Comparison of ENCODE assay signal across 36 cellular contexts in the genomic region with DNA sequence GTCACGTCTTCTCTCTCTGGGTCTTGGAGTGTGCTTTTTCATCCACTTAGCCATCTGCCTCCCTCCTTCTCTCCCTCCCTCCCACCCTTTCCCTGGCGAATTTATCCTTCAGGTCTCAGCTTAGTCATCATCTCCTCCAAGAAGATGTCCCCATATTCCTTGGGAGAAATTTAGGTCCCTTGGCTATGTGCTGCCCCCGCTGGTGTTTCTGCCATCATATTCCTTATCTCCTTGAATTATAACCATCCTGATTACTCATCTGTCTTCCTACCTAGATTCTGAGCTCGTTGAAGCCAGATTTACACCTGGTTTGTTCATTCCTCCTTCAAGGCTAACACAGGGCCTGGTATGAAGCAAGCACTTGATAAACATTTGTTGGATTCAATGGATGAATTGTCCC. TPM values are rescaled to one million over a fixed set of nuclear protein-coding genes. Genes with fewer than 3 reads are reported as not detected.
"Had no signal": no experiment of that assay in that cellular context is flagged by ENCODE, and none has a peak within 500 bp of the region (broad histone marks: within the 10 kb centered on the region; RNA-seq: fewer than 3 reads in every experiment).

No MANE protein-coding gene starts in this region.

- H3K4me1 Mint-ChIP-seq: activated T-helper 17 cell treated with anti-CD3 and anti-CD28 coated beads, Interleukin-2, amount 50 U/mL, for 72 hours had no signal

- H3K9me3 ChIP-seq: adrenal gland, ascending aorta had no signal

- DNase-seq: activated CD4-positive, alpha-beta memory T cell treated with anti-CD3 and anti-CD28 coated beads for 36 hours; activated CD4-positive, alpha-beta T cell treated with anti-CD3 and anti-CD28 coated beads for 1 hour; activated CD4-positive, alpha-beta T cell treated with anti-CD3 and anti-CD28 coated beads for 36 hours; activated CD4-positive, alpha-beta T cell treated with anti-CD3 and anti-CD28 coated beads, Interleukin-2, amount 10 ng/mL, durations not matched to agents 24 days and 14 days; activated CD4-positive, alpha-beta T cell treated with anti-CD3 and anti-CD28 coated beads, Interleukin-2, amount 50 U/mL, for 1 hour; activated CD4-positive, alpha-beta T cell treated with anti-CD3 and anti-CD28 coated beads, Interleukin-2, amount 50 U/mL, for 4 hours; activated CD4-positive, CD25-positive, alpha-beta regulatory T cell; activated CD8-positive, alpha-beta memory T cell treated with anti-CD3 and anti-CD28 coated beads, Interleukin-2, amount 50 U/mL, for 4 hours; activated CD8-positive, alpha-beta T cell treated with anti-CD3 and anti-CD28 coated beads for 36 hours; activated effector memory CD4-positive, alpha-beta T cell treated with anti-CD3 and anti-CD28 coated beads, Interleukin-2, amount 50 U/mL, for 16 hours; activated gamma-delta T cell treated with Interleukin-2 at 50 U/mL for 16 hours; activated naive CD4-positive, alpha-beta T cell; activated naive CD4-positive, alpha-beta T cell treated with anti-CD3 and anti-CD28 coated beads for 36 hours; activated naive CD4-positive, alpha-beta T cell treated with anti-CD3 and anti-CD28 coated beads, Interleukin-2, amount 50 U/mL, for 16 hours; activated naive CD8-positive, alpha-beta T cell treated with anti-CD3 and anti-CD28 coated beads for 36 hours; activated T-cell treated with anti-CD3 and anti-CD28 coated beads for 4 hours; activated T-cell treated with anti-CD3 and anti-CD28 coated beads, Interleukin-2, amount 50 U/mL, for 1 hour; activated T-cell treated with anti-CD3 and anti-CD28 coated beads, Interleukin-2, amount 50 U/mL, for 4 hours; activated T-cell treated with anti-CD3 and anti-CD28 coated beads, Interleukin-2, amount 50 U/mL, for 72 hours; adrenal gland; amniotic stem cell; anterior cingulate cortex; central memory CD4-positive, alpha-beta T cell; T-helper 1 cell; T-helper 2 cell; T-helper 9 cell had no signal

- H3K27ac Mint-ChIP-seq: activated CD4-positive, alpha-beta memory T cell treated with anti-CD3 and anti-CD28 coated beads for 36 hours; activated CD4-positive, alpha-beta T cell treated with anti-CD3 and anti-CD28 coated beads for 36 hours; activated CD4-positive, alpha-beta T cell treated with anti-CD3 and anti-CD28 coated beads, Interleukin-2, amount 10 ng/mL, durations not matched to agents 24 days and 14 days; activated CD8-positive, alpha-beta T cell treated with anti-CD3 and anti-CD28 coated beads for 36 hours; activated naive CD4-positive, alpha-beta T cell treated with anti-CD3 and anti-CD28 coated beads for 36 hours; activated naive CD4-positive, alpha-beta T cell treated with anti-CD3 and anti-CD28 coated beads, Interleukin-2, amount 50 U/mL, for 72 hours; activated naive CD8-positive, alpha-beta T cell treated with anti-CD3 and anti-CD28 coated beads for 36 hours; activated T-cell treated with anti-CD3 and anti-CD28 coated beads, Interleukin-2, amount 50 U/mL, for 72 hours; activated T-helper 1 cell treated with anti-CD3 and anti-CD28 coated beads, Interleukin-12 subunit alpha, Interleukin-12 subunit beta, Interleukin-2, Interleukin-4 antibody, amounts not matched to agents 30 ng/mL and 10 ng/mL and 1 ng/mL, durations not matched to agents 14 hours and 24 hours and 36 hours; activated T-helper 17 cell treated with anti-CD3 and anti-CD28 coated beads, Interleukin-2, amount 50 U/mL, for 72 hours; brain; T-helper 1 cell treated with Interleukin-12 subunit alpha and Interleukin-12 subunit beta and Interleukin-4 antibody, amounts not matched to agents 30 μg/mL and 1 μg/mL, for 36 hours; T-helper 2 cell treated with Interferon-gamma antibody and Interleukin-4, amounts not matched to agents 5 μg/mL and 100 μg/mL, for 36 hours had no signal

- H3K36me3 ChIP-seq: adrenal gland, ascending aorta had no signal

- H3K9me3 Mint-ChIP-seq: activated CD4-positive, alpha-beta memory T cell treated with anti-CD3 and anti-CD28 coated beads for 36 hours; activated CD4-positive, alpha-beta T cell treated with anti-CD3 and anti-CD28 coated beads, Interleukin-2, amount 10 ng/mL, durations not matched to agents 24 days and 14 days; activated CD8-positive, alpha-beta T cell treated with anti-CD3 and anti-CD28 coated beads for 36 hours; activated naive CD4-positive, alpha-beta T cell treated with anti-CD3 and anti-CD28 coated beads for 36 hours; activated naive CD4-positive, alpha-beta T cell treated with anti-CD3 and anti-CD28 coated beads, Interleukin-2, amount 50 U/mL, for 72 hours; activated naive CD8-positive, alpha-beta T cell treated with anti-CD3 and anti-CD28 coated beads for 36 hours; activated T-cell treated with anti-CD3 and anti-CD28 coated beads, Interleukin-2, amount 50 U/mL, for 4 hours; activated T-cell treated with anti-CD3 and anti-CD28 coated beads, Interleukin-2, amount 50 U/mL, for 72 hours; activated T-helper 1 cell treated with anti-CD3 and anti-CD28 coated beads, Interleukin-12 subunit alpha, Interleukin-12 subunit beta, Interleukin-2, Interleukin-4 antibody, amounts not matched to agents 30 ng/mL and 10 ng/mL and 1 ng/mL, durations not matched to agents 14 hours and 24 hours and 36 hours; activated T-helper 17 cell treated with anti-CD3 and anti-CD28 coated beads, Interleukin-2, amount 50 U/mL, for 72 hours; brain; T-helper 1 cell treated with Interleukin-12 subunit alpha and Interleukin-12 subunit beta and Interleukin-4 antibody, amounts not matched to agents 30 μg/mL and 1 μg/mL, for 36 hours; T-helper 2 cell treated with Interferon-gamma antibody and Interleukin-4, amounts not matched to agents 5 μg/mL and 100 μg/mL, for 36 hours had no signal

- H3K4me3 Mint-ChIP-seq: activated CD4-positive, alpha-beta memory T cell treated with anti-CD3 and anti-CD28 coated beads for 36 hours; activated CD4-positive, alpha-beta T cell treated with anti-CD3 and anti-CD28 coated beads for 36 hours; activated CD4-positive, alpha-beta T cell treated with anti-CD3 and anti-CD28 coated beads, Interleukin-2, amount 10 ng/mL, durations not matched to agents 24 days and 14 days; activated CD8-positive, alpha-beta T cell treated with anti-CD3 and anti-CD28 coated beads for 36 hours; activated naive CD4-positive, alpha-beta T cell treated with anti-CD3 and anti-CD28 coated beads for 36 hours; activated naive CD8-positive, alpha-beta T cell treated with anti-CD3 and anti-CD28 coated beads for 36 hours; activated T-cell treated with anti-CD3 and anti-CD28 coated beads, Interleukin-2, amount 50 U/mL, for 4 hours; activated T-cell treated with anti-CD3 and anti-CD28 coated beads, Interleukin-2, amount 50 U/mL, for 72 hours; activated T-helper 1 cell treated with anti-CD3 and anti-CD28 coated beads, Interleukin-12 subunit alpha, Interleukin-12 subunit beta, Interleukin-2, Interleukin-4 antibody, amounts not matched to agents 30 ng/mL and 10 ng/mL and 1 ng/mL, durations not matched to agents 14 hours and 24 hours and 36 hours; activated T-helper 17 cell treated with anti-CD3 and anti-CD28 coated beads, Interleukin-2, amount 50 U/mL, for 72 hours; brain; T-helper 1 cell treated with Interleukin-12 subunit alpha and Interleukin-12 subunit beta and Interleukin-4 antibody, amounts not matched to agents 30 μg/mL and 1 μg/mL, for 36 hours; T-helper 2 cell treated with Interferon-gamma antibody and Interleukin-4, amounts not matched to agents 5 μg/mL and 100 μg/mL, for 36 hours had no signal

- H3K4me1 ChIP-seq: ascending aorta had no signal

- H3K4me3 ChIP-seq: adrenal gland, ascending aorta had no signal

- ATAC-seq: activated CD4-positive, alpha-beta T cell treated with anti-CD3 and anti-CD28 coated beads for 36 hours; activated CD4-positive, CD25-positive, alpha-beta regulatory T cell treated with anti-CD3 and anti-CD28 coated beads, Interleukin-2, amount 50 U/mL, for 24 hours; activated CD8-positive, alpha-beta T cell treated with anti-CD3 and anti-CD28 coated beads for 36 hours; activated naive CD4-positive, alpha-beta T cell treated with anti-CD3 and anti-CD28 coated beads, Interleukin-2, amount 50 U/mL, for 72 hours; activated T-cell treated with anti-CD3 and anti-CD28 coated beads, Interleukin-2, amount 50 U/mL, for 4 hours; activated T-cell treated with anti-CD3 and anti-CD28 coated beads, Interleukin-2, amount 50 U/mL, for 72 hours; activated T-helper 17 cell treated with anti-CD3 and anti-CD28 coated beads, Interleukin-2, amount 50 U/mL, for 72 hours had no signal

- FAIRE-seq: TTC549 had no signal

- H3K27ac ChIP-seq: adrenal gland, ascending aorta, VCaP had no signal

- H3K36me3 Mint-ChIP-seq: activated CD4-positive, alpha-beta memory T cell treated with anti-CD3 and anti-CD28 coated beads for 36 hours; activated naive CD4-positive, alpha-beta T cell treated with anti-CD3 and anti-CD28 coated beads, Interleukin-2, amount 50 U/mL, for 72 hours; activated naive CD8-positive, alpha-beta T cell treated with anti-CD3 and anti-CD28 coated beads for 36 hours had no signal

RNA-seq across cellular contexts. Expression of a gene that starts 5.9 kb away (rescaled TPM):
- total RNA-seq: ascending aorta had no signal
